ENCODE assay signal across 21 cellular contexts in the genomic region with DNA sequence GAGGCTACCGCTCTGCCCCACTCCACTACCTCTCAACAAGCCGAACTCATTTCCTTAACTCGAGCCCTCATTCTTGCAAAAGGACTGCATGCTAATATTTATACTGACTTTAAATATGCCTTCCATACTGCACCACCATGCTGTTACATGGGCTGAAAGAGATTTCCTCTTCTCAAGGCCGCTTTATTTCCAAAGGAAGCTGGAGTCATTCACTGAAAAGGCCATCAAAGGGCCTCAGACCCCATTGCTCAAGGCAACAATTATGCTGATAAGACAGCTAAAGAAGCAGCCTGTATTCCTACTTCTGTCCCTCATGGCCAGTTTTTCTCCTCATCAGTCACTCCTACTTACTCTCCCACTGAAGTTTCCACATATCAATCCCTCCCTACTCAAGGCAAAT. TPM values are rescaled to one million over a fixed set of nuclear protein-coding genes. Genes with fewer than 3 reads are reported as not detected.
A peak's percentile ranks its signal among the peaks of the same experiment; 100 is the strongest.
DNase-seq lines count a peak whose midpoint lies in the region; ATAC-seq, FAIRE-seq and TF ChIP-seq lines count a peak whose summit lies in the region.
"Had no signal": no experiment of that assay in that cellular context is flagged by ENCODE, and none has a peak within 500 bp of the region (broad histone marks: within the 10 kb centered on the region; RNA-seq: fewer than 3 reads in every experiment).

No MANE protein-coding gene starts in this region.

- H3K4me1 ChIP-seq in K562 (replicated peaks in 1 of 2; ENCODE audit: control insufficient read depth in 2 of 2, insufficient read depth in 2 of 2, low read length in 2 of 2) (peaks cover 0 to 8% of the 10 kb centered on the region in 2 experiments; a peak in 1 of 5 replicates), mesendoderm (ENCODE audit: control insufficient read depth, low read depth, low read length) (peaks cover 5% of the 10 kb centered on the region), hepatocyte (ENCODE audit: insufficient read depth) (no peaks in the 10 kb centered on the region)
- H3K4me1 ChIP-seq: BE2C had no signal

- H4K5ac ChIP-seq in mesendoderm (ENCODE audit: low read length), result no peak overlapping the region

- H2BK120ac ChIP-seq in mesendoderm (ENCODE audit: low read depth, low read length), result peak overlapping the region; percentile 63

- no peaks in the 10 kb centered on the region for H3K79me2 ChIP-seq in K562 (ENCODE audit: control insufficient read depth, insufficient read depth, low read length)
- H3K79me2 ChIP-seq in mesendoderm (ENCODE audit: control insufficient read depth, insufficient read depth, low read length), result no peaks in the 10 kb centered on the region
- no peaks in the 10 kb centered on the region for H3K79me2 ChIP-seq in hepatocyte

- H3K27ac ChIP-seq in K562 (ENCODE audit: extremely low read depth, low read depth, low read length) (no peak overlapping the region), mesendoderm (ENCODE audit: low read depth, low read length) (peak overlapping the region; percentile 30), hepatocyte (no peak overlapping the region)

- H3K9ac ChIP-seq in K562 (ENCODE audit: insufficient read depth in 1 of 2, low read depth in 2 of 2, low read length in 2 of 2), result no peak overlapping the region
- H3K9ac ChIP-seq in mesendoderm (ENCODE audit: low read length), result no peak overlapping the region

- TF ChIP-seq CTCF in K562 (IDR thresholded peaks at IDR 0.05 in 2 of 3, conservative IDR thresholded peaks at IDR 0.05 in 1 of 3; ENCODE audit: insufficient read depth in 2 of 3, low read depth in 1 of 3, low read length in 3 of 3) (no peak), hepatocyte (IDR thresholded peaks at IDR 0.05; ENCODE audit: poor library complexity) (no peak)

- H3K4me3 ChIP-seq in H7 (ENCODE audit: insufficient read depth, low read depth, low read length) (peak overlapping the region; percentile 17; the same call in 1 of the 2 replicates), K562 (no peak overlapping the region), mesendoderm (ENCODE audit: low read length) (no peak overlapping the region), hepatocyte (no peak overlapping the region)

- no peak for TF ChIP-seq EP300 in K562 (IDR thresholded peaks at IDR 0.05; ENCODE audit: low read length)

- FAIRE-seq in K562 (lab: Jason Lieb, UNC), result no peak
- FAIRE-seq: G401.6, GM12891, GM18507 had no signal

- peak overlapping the region; percentile 9 for H3K56ac ChIP-seq in mesendoderm (ENCODE audit: low read length)

- H3K4ac ChIP-seq in mesendoderm (ENCODE audit: low read depth, low read length), result no peak overlapping the region

- no TSS peak for BruUV-seq in K562 (replicated peaks; lab: Mats Ljungman, UMichigan)

- no peak overlapping the region for H2AK5ac ChIP-seq in mesendoderm (ENCODE audit: low read length)

- no peak for TF ChIP-seq POLR2A in K562 (conservative IDR thresholded peaks at IDR 0.05)

- no peak for TF ChIP-seq RAD21 in K562 (CRISPR knock-in tag; conservative IDR thresholded peaks at IDR 0.05 in 1 of 2, IDR thresholded peaks at IDR 0.05 in 1 of 2)

- ATAC-seq in K562, result no peak
- ATAC-seq in GM21529 (IDR thresholded peaks at IDR 0.05; ENCODE audit: unreplicated experiment), result no peak

- in situ Hi-C loops in K562 (cut with MboI), result no loop called here

- H3K23ac ChIP-seq in mesendoderm (ENCODE audit: low read length), result no peak overlapping the region

- no peaks in the 10 kb centered on the region for H3K9me1 ChIP-seq in K562 (ENCODE audit: control insufficient read depth, insufficient read depth, low read length)

- H3K9me3 ChIP-seq in K562 (replicated peaks; ENCODE audit: control insufficient read depth, insufficient read depth, low read depth, low read length), result no peaks in the 10 kb centered on the region
- no peaks in the 10 kb centered on the region for H3K9me3 ChIP-seq in hepatocyte (ENCODE audit: low read depth)
- H3K9me3 ChIP-seq: BE2C had no signal

- H3K27me3 ChIP-seq in H7 (ENCODE audit: control insufficient read depth, insufficient read depth, low read length) (no peaks in the 10 kb centered on the region), K562 (ENCODE audit: control insufficient read depth in 2 of 2, insufficient read depth in 2 of 2, low read length in 2 of 2) (no peaks in the 10 kb centered on the region), mesendoderm (ENCODE audit: insufficient read depth, low read length, poor library complexity) (no peaks in the 10 kb centered on the region), hepatocyte (no peaks in the 10 kb centered on the region)
- H3K27me3 ChIP-seq: BE2C had no signal

- H4K8ac ChIP-seq in mesendoderm (ENCODE audit: low read depth, low read length), result no peak overlapping the region

- H4K20me1 ChIP-seq in K562 (replicated peaks; ENCODE audit: control insufficient read depth, insufficient read depth, low read length) (no peaks in the 10 kb centered on the region), hepatocyte (ENCODE audit: insufficient read depth, poor library complexity, severe bottlenecking) (no peaks in the 10 kb centered on the region)

- H2BK5ac ChIP-seq in mesendoderm (ENCODE audit: low read length), result peak overlapping the region; percentile 51

- POLR2A ChIA-PET in K562 (lab: Yijun Ruan, JAX), result interaction anchor here (0.7 to 1.6 kb wide), 6 partner anchors 10 to 197 kb away, joined by 3 to 6 read pairs (median 4); a partner anchor contains a TSS

- CTCF ChIA-PET in K562 (lab: Yijun Ruan, JAX; ENCODE audit: low intra/inter-chr PET ratio), result no interaction called here

- H2BK15ac ChIP-seq in mesendoderm (replicated peaks; ENCODE audit: low read depth), result no peak overlapping the region

- no peaks in the 10 kb centered on the region for H3K9me2 ChIP-seq in hepatocyte (replicated peaks; ENCODE audit: insufficient read depth)

- intact Hi-C loops in K562 (cut with micrococcal nuclease), result no loop called here

- H3K4me2 ChIP-seq in K562 (ENCODE audit: insufficient read depth, low read length), result no peak overlapping the region
- H3K4me2 ChIP-seq in mesendoderm (ENCODE audit: low read length), result no peak overlapping the region
- H3K4me2 ChIP-seq in hepatocyte, result no peak overlapping the region

- H3K79me1 ChIP-seq in mesendoderm (ENCODE audit: low read length), result no peaks in the 10 kb centered on the region

- DNase-seq in H7 (no peak), K562 (ENCODE audit: extremely low read depth in 1 of 4, low spot score in 3 of 4) (no peak), mesendoderm (no peak), AG08395 (ENCODE audit: low spot score) (no peak), hepatocyte (ENCODE audit: low spot score) (no peak)
- DNase-seq in activated effector memory CD4-positive, alpha-beta T cell treated with anti-CD3 and anti-CD28 coated beads, Interleukin-2, amount 50 U/mL, for 16 hours, result no peak
- DNase-seq: BE2C; C1 segment of cervical spinal cord; CD4-positive, CD25-positive, alpha-beta regulatory T cell; CD8-positive, alpha-beta memory T cell; COR-L47; DMS 273 treated with DMSO at 0.1 percent for 48 hours; DMS53; DND-41; EL; H9 had no signal

- peak overlapping the region; percentile 34 for H3K18ac ChIP-seq in mesendoderm (ENCODE audit: low read length)

- H3K36me3 ChIP-seq in H7 (replicated peaks; ENCODE audit: control insufficient read depth, insufficient read depth, low read length) (no peaks in the 10 kb centered on the region), K562 (ENCODE audit: control insufficient read depth, insufficient read depth, low read length) (no peaks in the 10 kb centered on the region), mesendoderm (ENCODE audit: control insufficient read depth, insufficient read depth, low read length) (no peaks in the 10 kb centered on the region), hepatocyte (replicated peaks; ENCODE audit: insufficient read depth, low read depth) (no peaks in the 10 kb centered on the region)
- H3K36me3 ChIP-seq: BE2C had no signal

- H2AFZ ChIP-seq in K562 (ENCODE audit: low read depth, low read length) (peak overlapping the region; percentile 75), hepatocyte (no peak overlapping the region)

- WGBS in K562 (ENCODE audit: insufficient coverage, low coverage, missing lambda C conversion rate), result 59% methylated on average over 4 of the region's 4 CpGs
- whole genome bisulfite sequencing in mesendoderm (ENCODE audit: extremely low coverage, insufficient coverage, low lambda C conversion rate), result no CpG with 5 or more reads among the region's 4 CpGs
- 81% methylated on average over 4 of the region's 4 CpGs for WGBS in hepatocyte (ENCODE audit: low lambda C conversion rate, missing lambda C conversion rate)

RNA-seq across cellular contexts. Expression of a gene that starts 6.9 kb away (rescaled TPM):
- total RNA-seq in H7 (2014; rRNA removed; shearing (Covaris generic)), result 87.5 and 134 TPM in 2 replicates
- not detected in 2 replicates for total RNA-seq in K562 (2011; cell fraction: chromatin; rRNA removed; ENCODE audit: low replicate concordance)
- total RNA-seq in K562 (2011; cell fraction: nucleolus; rRNA removed), result not detected in 2 replicates
- not detected in 2 replicates for total RNA-seq in K562 (2011; cell fraction: nucleoplasm; rRNA removed)
- total RNA-seq in K562 (2014; rRNA removed), result not detected in 2 replicates
- total RNA-seq in K562 (2014; rRNA removed; fragmentation: Illumina TruSeq; extraction: Trizol), result not detected in 2 replicates
- not detected in 2 replicates for total RNA-seq in K562 (2015; rRNA removed; fragmentation: Illumina TruSeq; extraction: Trizol)
- not detected in 2 replicates for total RNA-seq in K562 (2021)
- polyA plus RNA-seq in K562 (2011; rRNA removed), result not detected in 2 replicates
- not detected in 2 replicates for polyA plus RNA-seq in K562 (2011; cell fraction: cytosol; rRNA removed)
- polyA plus RNA-seq in K562 (2011; cell fraction: nucleus; rRNA removed), result not detected in 2 replicates
- 0.04 and 0.28 TPM in 2 replicates for polyA plus RNA-seq in K562 (2012)
- polyA plus RNA-seq in K562 (2014; fragmentation: Illumina TruSeq; extraction: Trizol), result not detected in 2 replicates
- polyA plus RNA-seq in K562 (2014; fragmentation: Nextera tagmentation; extraction: Ambion mirVana), result not detected
- polyA plus RNA-seq in K562 (2014; rRNA removed), result not detected in 2 replicates
- polyA minus RNA-seq in K562 (2011; rRNA and poly(A)+ RNA removed), result not detected in 2 replicates
- polyA minus RNA-seq in K562 (2011; cell fraction: cytosol; rRNA and poly(A)+ RNA removed), result not detected in 2 replicates
- not detected in 2 replicates for polyA minus RNA-seq in K562 (2011; cell fraction: nucleus; rRNA and poly(A)+ RNA removed)
- polyA plus RNA-seq in mesendoderm (2013, experiment 1 of 2), result 39.3 TPM
- polyA plus RNA-seq in mesendoderm (2013, experiment 2 of 2), result 37.9 TPM
- 3.9 and 6.2 TPM in 2 replicates for total RNA-seq in hepatocyte
- polyA plus RNA-seq in hepatocyte, result 5.1 and 5.8 TPM in 2 replicates
- total RNA-seq: A172; CD4-positive, CD25-positive, alpha-beta regulatory T cell had no signal

RNA-seq across cellular contexts. Expression of a gene that starts 20.2 kb away (rescaled TPM):
- total RNA-seq in H7 (2014; rRNA removed; shearing (Covaris generic)), result 17.0 and 20.2 TPM in 2 replicates
- total RNA-seq in K562 (2011; cell fraction: chromatin; rRNA removed; ENCODE audit: low replicate concordance), result 34.1 and 86.1 TPM in 2 replicates
- total RNA-seq in K562 (2011; cell fraction: nucleolus; rRNA removed), result 66.0 and 68.2 TPM in 2 replicates
- 40.8 and 44.2 TPM in 2 replicates for total RNA-seq in K562 (2011; cell fraction: nucleoplasm; rRNA removed)
- total RNA-seq in K562 (2014; rRNA removed) (36.7 and 46.9 TPM in 2 replicates), K562 (2014; rRNA removed; fragmentation: Illumina TruSeq; extraction: Trizol) (25.0 and 32.1 TPM in 2 replicates), K562 (2015; rRNA removed; fragmentation: Illumina TruSeq; extraction: Trizol) (46.5 and 46.9 TPM in 2 replicates), K562 (2021) (32.5 and 33.9 TPM in 2 replicates), hepatocyte (10.4 and 10.6 TPM in 2 replicates)
- polyA plus RNA-seq in K562 (2011; rRNA removed) (30.4 and 36.0 TPM in 2 replicates), K562 (2014; fragmentation: Illumina TruSeq; extraction: Trizol) (40.1 and 47.2 TPM in 2 replicates), K562 (2014; fragmentation: Nextera tagmentation; extraction: Ambion mirVana) (10 to 100 TPM; 59.8 to 85.7 TPM), K562 (2014; rRNA removed) (38.0 and 44.8 TPM in 2 replicates), hepatocyte (12.2 and 17.4 TPM in 2 replicates)
- polyA plus RNA-seq in K562 (2011; cell fraction: cytosol; rRNA removed), result 33.1 and 54.6 TPM in 2 replicates
- polyA plus RNA-seq in K562 (2011; cell fraction: nucleus; rRNA removed), result 75.7 and 103 TPM in 2 replicates
- polyA plus RNA-seq in K562 (2012), result 25.2 and 34.6 TPM in 2 replicates
- 38.1 and 72.9 TPM in 2 replicates for polyA minus RNA-seq in K562 (2011; rRNA and poly(A)+ RNA removed)
- polyA minus RNA-seq in K562 (2011; cell fraction: cytosol; rRNA and poly(A)+ RNA removed), result 21.1 and 35.7 TPM in 2 replicates
- polyA minus RNA-seq in K562 (2011; cell fraction: nucleus; rRNA and poly(A)+ RNA removed), result 39.9 and 47.7 TPM in 2 replicates
- 20.5 TPM for polyA plus RNA-seq in mesendoderm (2013, experiment 1 of 2)
- polyA plus RNA-seq in mesendoderm (2013, experiment 2 of 2), result 19.4 TPM

RNA-seq across cellular contexts. Expression of a gene that starts 20.5 kb away (rescaled TPM):
- total RNA-seq in H7 (2014; rRNA removed; shearing (Covaris generic)), result 124 and 126 TPM in 2 replicates
- total RNA-seq in K562 (2011; cell fraction: chromatin; rRNA removed; ENCODE audit: low replicate concordance), result 71.8 and 131 TPM in 2 replicates
- 89.7 and 95.8 TPM in 2 replicates for total RNA-seq in K562 (2011; cell fraction: nucleolus; rRNA removed)
- total RNA-seq in K562 (2011; cell fraction: nucleoplasm; rRNA removed), result 74.4 and 78.0 TPM in 2 replicates
- 32.1 and 36.8 TPM in 2 replicates for total RNA-seq in K562 (2014; rRNA removed)
- 13.0 and 16.5 TPM in 2 replicates for total RNA-seq in K562 (2014; rRNA removed; fragmentation: Illumina TruSeq; extraction: Trizol)
- total RNA-seq in K562 (2015; rRNA removed; fragmentation: Illumina TruSeq; extraction: Trizol), result 26.8 and 29.0 TPM in 2 replicates
- 36.1 and 37.8 TPM in 2 replicates for total RNA-seq in K562 (2021)
- 23.6 and 39.9 TPM in 2 replicates for polyA plus RNA-seq in K562 (2011; rRNA removed)
- polyA plus RNA-seq in K562 (2011; cell fraction: cytosol; rRNA removed), result 31.3 and 41.8 TPM in 2 replicates
- polyA plus RNA-seq in K562 (2011; cell fraction: nucleus; rRNA removed), result 190 and 211 TPM in 2 replicates
- 30.0 and 54.0 TPM in 2 replicates for polyA plus RNA-seq in K562 (2012)
- polyA plus RNA-seq in K562 (2014; fragmentation: Illumina TruSeq; extraction: Trizol), result 32.7 and 35.6 TPM in 2 replicates
- 1 to 10 TPM; 3.4 to 6.2 TPM for polyA plus RNA-seq in K562 (2014; fragmentation: Nextera tagmentation; extraction: Ambion mirVana)
- polyA plus RNA-seq in K562 (2014; rRNA removed), result 46.2 and 53.5 TPM in 2 replicates
- 18.2 and 19.1 TPM in 2 replicates for polyA minus RNA-seq in K562 (2011; rRNA and poly(A)+ RNA removed)
- polyA minus RNA-seq in K562 (2011; cell fraction: cytosol; rRNA and poly(A)+ RNA removed), result 9.2 and 10.9 TPM in 2 replicates
- 20.3 and 32.9 TPM in 2 replicates for polyA minus RNA-seq in K562 (2011; cell fraction: nucleus; rRNA and poly(A)+ RNA removed)
- polyA plus RNA-seq in mesendoderm (2013, experiment 1 of 2), result 24.4 TPM
- polyA plus RNA-seq in mesendoderm (2013, experiment 2 of 2), result 25.6 TPM
- total RNA-seq in hepatocyte, result 16.6 and 23.5 TPM in 2 replicates
- polyA plus RNA-seq in hepatocyte, result 24.9 and 29.6 TPM in 2 replicates

Comparison
In these comparisons a context has a peak if more than half of its experiments do, and no peak if none do; other contexts are left out.
1. RNA of a gene that starts 6.9 kb away (total RNA-seq): 87.5 to 134 TPM in H7; 3.9 to 6.2 TPM in hepatocyte and not detected in K562; every median in the first group is over 10 times any median in the second.